Comparison of ENCODE assay signal across 16 cellular contexts in the genomic region with DNA sequence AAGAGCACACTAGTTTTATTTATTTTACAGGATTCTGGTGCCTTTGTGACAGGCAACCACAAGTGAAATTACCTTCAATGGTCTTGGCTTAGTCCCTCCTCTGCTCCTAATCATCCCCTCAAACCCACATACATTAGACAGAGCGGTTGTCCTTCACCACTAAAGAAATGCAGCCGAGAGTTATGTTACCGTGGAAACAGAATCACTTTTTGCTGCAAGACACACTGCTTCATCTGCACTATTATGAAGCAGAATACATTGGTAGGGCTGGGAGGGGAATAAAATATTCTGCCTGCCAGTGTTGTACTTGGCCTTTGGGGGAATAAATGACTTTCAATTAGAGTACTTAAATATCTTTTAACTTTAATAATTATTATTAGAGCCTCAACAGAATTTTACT.
DNase-seq lines count a peak whose midpoint lies in the region; FAIRE-seq and TF ChIP-seq lines count a peak whose summit lies in the region.
"Had no signal": no experiment of that assay in that cellular context is flagged by ENCODE, and none has a peak within 500 bp of the region (broad histone marks: within the 10 kb centered on the region; RNA-seq: fewer than 3 reads in every experiment).

No MANE protein-coding gene starts in this region.

- DNase-seq in DMS53 (lab: John Stamatoyannopoulos, UW) (peak; percentile 5), DMS53 treated with DMSO at 0.1 percent for 48 hours (lab: John Stamatoyannopoulos, UW; ENCODE audit: unreplicated experiment) (no peak), GM12891 (ENCODE audit: insufficient read length, low spot score) (no peak), NCI-H2227 treated with DMSO at 0.1 percent for 48 hours (lab: John Stamatoyannopoulos, UW) (peak; percentile 13), NCI-H2081 (lab: John Stamatoyannopoulos, UW) (no peak), dermis blood vessel endothelial cell (no peak), small intestine (no peak)
- DNase-seq: 8988T; CD4-positive, alpha-beta memory T cell; DMS79; GDM1; H9 had no signal

- no peaks in the 10 kb centered on the region for H3K9me3 Mint-ChIP-seq in brain
- H3K9me3 Mint-ChIP-seq: H9 had no signal

- no peaks in the 10 kb centered on the region for H3K36me3 Mint-ChIP-seq in brain
- H3K36me3 Mint-ChIP-seq: CD14-positive monocyte; CD4-positive, alpha-beta memory T cell had no signal

- H3K4me3 Mint-ChIP-seq in brain, result no peak overlapping the region
- H3K4me3 Mint-ChIP-seq: CD14-positive monocyte; CD4-positive, alpha-beta memory T cell; H9 had no signal

- peaks cover 2% of the 10 kb centered on the region for H3K27me3 Mint-ChIP-seq in brain

- no peaks in the 10 kb centered on the region for H3K9me3 ChIP-seq in small intestine (ENCODE audit: control insufficient read depth, low read depth)
- H3K9me3 ChIP-seq: BLaER1 had no signal

- peak overlapping the region in 4 of 5 experiments; percentile 27 to 59 (median 36) for H3K27ac Mint-ChIP-seq in brain
- H3K27ac Mint-ChIP-seq: CD14-positive monocyte, H9 had no signal

- H3K27ac ChIP-seq in small intestine (ENCODE audit: low read depth in 1 of 2, low read length in 1 of 2), result no peak overlapping the region
- H3K27ac ChIP-seq: BLaER1 had no signal

- no peak overlapping the region for H3K4me3 ChIP-seq in small intestine (ENCODE audit: low read depth in 1 of 2, low read length in 2 of 2)
- H3K4me3 ChIP-seq: BLaER1 had no signal

- WGBS in small intestine, 3 donors, result 80 to 95% (median 92%) methylated on average over 3 of the region's 3 CpGs

- no peak for TF ChIP-seq CTCF in brain (conservative IDR thresholded peaks at IDR 0.05)

- H3K27me3 ChIP-seq in small intestine (ENCODE audit: control insufficient read depth in 2 of 2, insufficient read depth in 2 of 2, low read length in 2 of 2), result no peaks in the 10 kb centered on the region
- H3K27me3 ChIP-seq: BLaER1 had no signal

- H3K4me1 Mint-ChIP-seq in brain, result peaks cover 67% of the 10 kb centered on the region
- H3K4me1 Mint-ChIP-seq: CD4-positive, alpha-beta memory T cell had no signal

- peaks cover 0 to 2% of the 10 kb centered on the region in 2 donors for H3K36me3 ChIP-seq in small intestine (ENCODE audit: control insufficient read depth in 2 of 2, insufficient read depth in 2 of 2, low read length in 2 of 2)
- H3K36me3 ChIP-seq: BLaER1 had no signal

- peak; percentile 9 for FAIRE-seq in GM12891 (lab: Jason Lieb, UNC)
- no peak for FAIRE-seq in small intestine (lab: Jason Lieb, UNC)
- FAIRE-seq: H1 had no signal

- H3K4me1 ChIP-seq in small intestine (ENCODE audit: control insufficient read depth in 2 of 2, insufficient read depth in 1 of 2, low read depth in 1 of 2, low read length in 1 of 2), result no peaks in the 10 kb centered on the region

- TF ChIP-seq POLR2A in GM12891 (IDR thresholded peaks at IDR 0.05; ENCODE audit: low read depth, low read length), result no peak

TF ChIP-seq in GM12891, 5 proteins besides CTCF, POLR2A, EP300 and RAD21:
- no peak for TF ChIP-seq SPI1 (IDR thresholded peaks at IDR 0.05; ENCODE audit: low read depth, low read length)
- no peak for TF ChIP-seq POLR2AphosphoS5 (IDR thresholded peaks at IDR 0.05; ENCODE audit: low read depth, low read length)
- TF ChIP-seq POU2F2 (IDR thresholded peaks at IDR 0.05; ENCODE audit: low read depth, low read length), result no peak
- TF ChIP-seq PAX5 (IDR thresholded peaks at IDR 0.05; ENCODE audit: insufficient read depth, low read length, severe bottlenecking), result no peak
- no peak for TF ChIP-seq TAF1 (IDR thresholded peaks at IDR 0.05; ENCODE audit: low read depth, low read length)

Comparison
In these comparisons a context has a peak if more than half of its experiments do, and no peak if none do; other contexts are left out.
1. DNase-seq: peak in DMS53 (single experiment) and NCI-H2227 treated with DMSO at 0.1 percent for 48 hours (single experiment); none in DMS53 treated with DMSO at 0.1 percent for 48 hours (single experiment), GM12891 (single experiment), NCI-H2081 (0 of 2), dermis blood vessel endothelial cell (single experiment) and small intestine (single experiment).